In the genomic region with DNA sequence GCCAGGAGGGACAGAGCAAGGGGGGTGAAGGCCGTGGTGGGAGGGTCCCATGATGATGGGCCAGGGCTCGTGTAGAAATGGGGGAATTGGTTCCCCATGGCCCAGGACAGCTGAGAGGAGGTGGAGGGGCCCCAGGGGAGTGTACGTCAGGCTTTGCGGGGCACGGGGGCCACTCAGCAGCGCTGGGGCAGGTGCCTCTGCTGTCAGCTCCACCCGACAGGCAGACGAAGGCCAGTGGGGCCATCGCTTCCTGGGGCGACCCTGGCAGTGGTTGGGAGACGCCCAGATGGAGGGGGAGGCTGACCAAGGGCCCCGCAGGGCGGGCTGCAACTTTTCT, we compare ENCODE assay signal across 23 cellular contexts. TPM values are rescaled to one million over a fixed set of nuclear protein-coding genes. Genes with fewer than 3 reads are reported as not detected.
A peak's percentile ranks its signal among the peaks of the same experiment; 100 is the strongest.
DNase-seq lines count a peak whose midpoint lies in the region; ATAC-seq and TF ChIP-seq lines count a peak whose summit lies in the region.
"Had no signal": no experiment of that assay in that cellular context is flagged by ENCODE, and none has a peak within 500 bp of the region (broad histone marks: within the 10 kb centered on the region; RNA-seq: fewer than 3 reads in every experiment).

No MANE protein-coding gene starts in this region.

- no peaks in the 10 kb centered on the region for H3K36me3 ChIP-seq in mucosa of descending colon (ENCODE audit: low read depth)
- H3K36me3 ChIP-seq in aorta (ENCODE audit: control insufficient read depth in 1 of 2, insufficient read depth in 2 of 2, low read length in 1 of 2) = peaks cover 0 to under 1% of the 10 kb centered on the region in 2 donors

- no peak overlapping the region for H3K4me3 Mint-ChIP-seq in dendritic cell treated with granulocyte-macrophage colony-stimulating factor and Interleukin-4, amounts not matched to agents 40 ng/mL and 50 ng/mL, for 4 days
- H3K4me3 Mint-ChIP-seq: activated T-cell treated with anti-CD3 and anti-CD28 coated beads, Interleukin-2, amount 50 U/mL, for 4 hours; CD8-positive, alpha-beta T cell; effector memory CD8-positive, alpha-beta T cell; GM23338; naive thymus-derived CD4-positive, alpha-beta T cell had no signal

- no peak overlapping the region for H3K27ac ChIP-seq in aorta (ENCODE audit: low read depth in 1 of 2, low read length in 2 of 2)
- H3K27ac ChIP-seq: upper lobe of left lung had no signal

- H3K27ac Mint-ChIP-seq in dendritic cell treated with granulocyte-macrophage colony-stimulating factor and Interleukin-4, amounts not matched to agents 40 ng/mL and 50 ng/mL, for 4 days = peak overlapping the region; percentile 80
- H3K27ac Mint-ChIP-seq: CD8-positive, alpha-beta T cell; GM23338; naive thymus-derived CD4-positive, alpha-beta T cell had no signal

- H3K9me3 ChIP-seq in mucosa of descending colon (no peaks in the 10 kb centered on the region), aorta (ENCODE audit: control insufficient read depth, low read length) (no peaks in the 10 kb centered on the region)
- H3K9me3 ChIP-seq: upper lobe of left lung had no signal

- ATAC-seq in Right ventricle myocardium inferior = peak; percentile 17
- peak; percentile 2 for ATAC-seq in mucosa of descending colon
- peak; percentile 17 for ATAC-seq in aorta (ENCODE audit: low FRiP score)
- ATAC-seq in GM18870 (IDR thresholded peaks at IDR 0.05; ENCODE audit: unreplicated experiment) = no peak
- ATAC-seq: CD8-positive, alpha-beta T cell; effector memory CD8-positive, alpha-beta T cell had no signal

- no peaks in the 10 kb centered on the region for H3K27me3 Mint-ChIP-seq in dendritic cell treated with granulocyte-macrophage colony-stimulating factor and Interleukin-4, amounts not matched to agents 40 ng/mL and 50 ng/mL, for 4 days
- H3K27me3 Mint-ChIP-seq: effector memory CD8-positive, alpha-beta T cell; IgD-negative memory B cell; naive thymus-derived CD4-positive, alpha-beta T cell had no signal

- H3K9me3 Mint-ChIP-seq in dendritic cell treated with granulocyte-macrophage colony-stimulating factor and Interleukin-4, amounts not matched to agents 40 ng/mL and 50 ng/mL, for 4 days = no peaks in the 10 kb centered on the region
- H3K9me3 Mint-ChIP-seq: activated T-cell treated with anti-CD3 and anti-CD28 coated beads, Interleukin-2, amount 50 U/mL, for 4 hours; CD8-positive, alpha-beta T cell; effector memory CD8-positive, alpha-beta T cell; IgD-negative memory B cell had no signal

- 78 to 79% methylated on average over 13 of the region's 13 CpGs for WGBS in aorta, 2 donors

- peaks cover 44% of the 10 kb centered on the region for H3K36me3 Mint-ChIP-seq in dendritic cell treated with granulocyte-macrophage colony-stimulating factor and Interleukin-4, amounts not matched to agents 40 ng/mL and 50 ng/mL, for 4 days (ENCODE audit: low read depth)

- DNase-seq in Right ventricle myocardium inferior (ENCODE audit: missing footprints) (no peak), cardiac septum (ENCODE audit: low spot score) (no peak), mucosa of descending colon (no peak), aorta (no peak), NCI-H510A (lab: John Stamatoyannopoulos, UW) (no peak), DMS 273 treated with DMSO at 0.1 percent for 48 hours (lab: John Stamatoyannopoulos, UW) (no peak)
- DNase-seq: ACHN; activated T-cell treated with anti-CD3 and anti-CD28 coated beads, Interleukin-2, amount 50 U/mL, for 4 hours; CD8-positive, alpha-beta T cell; central memory CD4-positive, alpha-beta T cell; effector memory CD8-positive, alpha-beta T cell; EL; naive thymus-derived CD4-positive, alpha-beta T cell; NCI-H1694 treated with DMSO at 0.1 percent for 48 hours; NCI-H2227 treated with DMSO at 0.1 percent for 48 hours; RPMI8226; small intestine; SW 1271 had no signal

- H3K4me3 ChIP-seq in mucosa of descending colon (no peak overlapping the region), aorta (ENCODE audit: low read length in 2 of 2) (no peak overlapping the region)
- H3K4me3 ChIP-seq: GM23338, upper lobe of left lung had no signal

- H3K4me1 ChIP-seq in mucosa of descending colon (ENCODE audit: low read depth) (no peaks in the 10 kb centered on the region), aorta (ENCODE audit: control insufficient read depth in 1 of 2, insufficient read depth in 2 of 2, low read length in 2 of 2) (no peaks in the 10 kb centered on the region)
- H3K4me1 ChIP-seq: upper lobe of left lung had no signal

- H3K27me3 ChIP-seq in aorta (ENCODE audit: control insufficient read depth in 1 of 2, insufficient read depth in 2 of 2, low read length in 1 of 2) = no peaks in the 10 kb centered on the region
- H3K27me3 ChIP-seq: upper lobe of left lung had no signal

- intact Hi-C loops in Right ventricle myocardium inferior (cut with DNase I) = no loop called here
- intact Hi-C loops in cardiac septum (cut with DNase I) = no loop called here
- intact Hi-C loops in dendritic cell treated with granulocyte-macrophage colony-stimulating factor and Interleukin-4, amounts not matched to agents 40 ng/mL and 50 ng/mL, for 4 days (cut with micrococcal nuclease) = no loop called here
- intact Hi-C loops in mucosa of descending colon (cut with DNase I, micrococcal nuclease) = no loop called here
- intact Hi-C loops in aorta (cut with DNase I) = no loop called here

- H3K4me1 Mint-ChIP-seq in dendritic cell treated with granulocyte-macrophage colony-stimulating factor and Interleukin-4, amounts not matched to agents 40 ng/mL and 50 ng/mL, for 4 days (ENCODE audit: low read depth) = peaks cover 26% of the 10 kb centered on the region
- H3K4me1 Mint-ChIP-seq: IgD-negative memory B cell had no signal

- TF ChIP-seq CTCF in mucosa of descending colon (IDR thresholded peaks at IDR 0.05) = no peak

RNA-seq across cellular contexts. Expression of gene TEKTIP1, which starts 1.9 kb away (rescaled TPM):
- total RNA-seq in Right ventricle myocardium inferior = not detected
- total RNA-seq in cardiac septum = 1.7 TPM
- 1 to 10 TPM; 3.2 to 6.0 (median 3.4) TPM for total RNA-seq in mucosa of descending colon
- total RNA-seq in aorta = 1 to 10 TPM; 1.8 to 2.4 TPM
- polyA plus RNA-seq in aorta = under 1 TPM in 1 of 2 donors, not detected in 1; 0.46 TPM
- total RNA-seq: GM23338 had no signal
- polyA plus RNA-seq: GM23338; IgD-negative memory B cell; naive thymus-derived CD4-positive, alpha-beta T cell had no signal

RNA-seq across cellular contexts. Expression of gene MFSD12, which starts 20.3 kb away (rescaled TPM):
- total RNA-seq in Right ventricle myocardium inferior (23.7 TPM), cardiac septum (25.4 TPM), mucosa of descending colon (10 to 100 TPM; 25.0 to 43.6 (median 36.8) TPM), aorta (10 to 100 TPM; 40.7 to 47.7 TPM)
- polyA plus RNA-seq in aorta = 10 to 100 TPM in 1 of 2 donors, 1 to 10 TPM in 1; 9.5 to 33.9 TPM

RNA-seq across cellular contexts. Expression of gene FZR1, which starts 31.0 kb away (rescaled TPM):
- 19.4 TPM for total RNA-seq in Right ventricle myocardium inferior
- total RNA-seq in cardiac septum = 23.8 TPM
- total RNA-seq in mucosa of descending colon = 10 to 100 TPM; 35.9 to 59.6 (median 46.4) TPM
- total RNA-seq in aorta = 10 to 100 TPM; 33.7 to 42.0 TPM
- polyA plus RNA-seq in aorta = 10 to 100 TPM in 1 of 2 donors, 1 to 10 TPM in 1; 8.0 to 25.2 TPM

RNA-seq across cellular contexts. Expression of gene HMG20B, which starts 35.7 kb away (rescaled TPM):
- total RNA-seq in Right ventricle myocardium inferior (37.0 TPM), cardiac septum (32.6 TPM), mucosa of descending colon (10 to 100 TPM; 79.9 to 81.9 (median 81.4) TPM), aorta (10 to 100 TPM; 66.3 to 67.8 TPM)
- polyA plus RNA-seq in aorta = 100 to 1,000 TPM in 1 of 2 donors, 10 to 100 TPM in 1; 67.7 to 175 TPM

RNA-seq across cellular contexts. Expression of gene DOHH, which starts 36.6 kb away (rescaled TPM):
- total RNA-seq in Right ventricle myocardium inferior (11.1 TPM), cardiac septum (11.1 TPM), mucosa of descending colon (10 to 100 TPM in 2 of 3 donors, 1 to 10 TPM in 1; 7.6 to 11.1 (median 10.4) TPM), aorta (1 to 10 TPM; 6.1 to 7.9 TPM)
- polyA plus RNA-seq in aorta = 10 to 100 TPM in 1 of 2 donors, 1 to 10 TPM in 1; 6.9 to 11.5 TPM
